Comparison of ENCODE assay signal across 21 cellular contexts in the genomic region with DNA sequence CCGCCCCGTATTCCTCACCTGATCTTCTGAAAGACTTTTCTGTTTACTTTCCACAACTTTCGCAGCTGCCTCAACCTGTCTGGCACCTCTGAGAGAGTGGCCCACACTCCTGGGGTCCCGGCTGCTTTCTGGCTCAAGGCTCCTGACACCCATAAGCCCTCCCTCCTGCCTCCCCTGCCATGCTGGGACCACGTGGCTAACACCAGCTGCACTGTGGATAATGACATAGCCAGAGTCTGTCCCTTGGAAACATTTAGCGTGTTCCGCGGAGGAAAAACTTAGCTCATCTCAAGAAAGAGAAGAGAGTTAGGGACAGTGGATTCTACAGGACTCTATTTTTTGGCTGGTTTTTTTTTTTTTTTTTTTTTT.
"Had no signal": no experiment of that assay in that cellular context is flagged by ENCODE, and none has a peak within 500 bp of the region (broad histone marks: within the 10 kb centered on the region; RNA-seq: fewer than 3 reads in every experiment).

No MANE protein-coding gene starts in this region.

- H3K27ac Mint-ChIP-seq: activated B cell treated with CpG ODN at 0.5 μM for 24 hours; activated naive CD8-positive, alpha-beta T cell; activated T-cell treated with anti-CD3 and anti-CD28 coated beads, Interleukin-2, amount 50 U/mL, for 72 hours; naive B cell had no signal

- H3K4me3 Mint-ChIP-seq: activated B cell treated with CpG ODN at 0.5 μM for 24 hours; activated naive CD8-positive, alpha-beta T cell; activated T-cell treated with anti-CD3 and anti-CD28 coated beads, Interleukin-2, amount 50 U/mL, for 72 hours had no signal

- H3K9me3 ChIP-seq: body of pancreas, lower lobe of right lung, psoas muscle, sigmoid colon, stomach, tibial artery had no signal

- H3K27me3 Mint-ChIP-seq: activated B cell treated with CpG ODN at 0.5 μM for 24 hours; activated naive CD8-positive, alpha-beta T cell had no signal

- DNase-seq: activated B cell treated with CpG ODN at 0.5 μM for 24 hours; activated CD4-positive, alpha-beta T cell treated with anti-CD3 and anti-CD28 coated beads for 48 hours; activated CD8-positive, alpha-beta memory T cell treated with anti-CD3 and anti-CD28 coated beads, Interleukin-2, amount 50 U/mL, for 48 hours; activated gamma-delta T cell treated with Interleukin-2 at 50 U/mL for 16 hours; activated T-cell treated with anti-CD3 and anti-CD28 coated beads, Interleukin-2, amount 50 U/mL, for 72 hours; body of pancreas; cortex of kidney; effector CD8-positive, alpha-beta T cell; foreskin melanocyte; kidney glomerular epithelial cell; lower lobe of right lung; midbrain; naive B cell; sigmoid colon; stimulated activated CD4-positive, alpha-beta T cell treated with anti-CD3 and anti-CD28 coated beads, Interleukin-12 subunit alpha, Interleukin-12 subunit beta, amount 100 ng/mL, for 4 hours; stimulated activated CD4-positive, alpha-beta T cell treated with anti-CD3 and anti-CD28 coated beads, Interleukin-2, amount 100 ng/mL, for 24 hours; stomach; T-helper 2 cell; tibial artery had no signal

- ATAC-seq: activated T-cell treated with anti-CD3 and anti-CD28 coated beads, Interleukin-2, amount 50 U/mL, for 72 hours; body of pancreas; lower lobe of right lung had no signal

- H3K27ac ChIP-seq: body of pancreas, lower lobe of right lung, psoas muscle, stomach, tibial artery had no signal

- H3K36me3 ChIP-seq: lower lobe of right lung, sigmoid colon, stomach, tibial artery had no signal

- H3K27me3 ChIP-seq: body of pancreas, sigmoid colon, stomach had no signal

- H3K4me3 ChIP-seq: body of pancreas, lower lobe of right lung, psoas muscle, sigmoid colon, stomach, tibial artery had no signal

- H3K36me3 Mint-ChIP-seq: activated naive CD8-positive, alpha-beta T cell; naive B cell had no signal

- H3K9me3 Mint-ChIP-seq: activated B cell treated with CpG ODN at 0.5 μM for 24 hours; activated T-cell treated with anti-CD3 and anti-CD28 coated beads, Interleukin-2, amount 50 U/mL, for 72 hours had no signal
